ENCODE assay signal across 8 cellular contexts in genomic region chr17:42422412-42422957, GRCh38. TPM values are rescaled to one million over a fixed set of nuclear protein-coding genes. Genes with fewer than 3 reads are reported as not detected.
A peak's percentile ranks its signal among the peaks of the same experiment; 100 is the strongest.
DNase-seq lines count a peak whose midpoint lies in the region; ATAC-seq and TF ChIP-seq lines count a peak whose summit lies in the region.

No MANE protein-coding gene starts in this region.

- H4K91ac ChIP-seq in neuronal stem cell (ENCODE audit: low read depth, low read length, poor library complexity), result no peak overlapping the region

- peak overlapping the region; percentile 88 for H3K18ac ChIP-seq in neuronal stem cell (ENCODE audit: low read length)

- no peak overlapping the region for H3K27ac ChIP-seq in neuronal stem cell (replicated peaks; ENCODE audit: low read length)

- H3K4me3 ChIP-seq in fibroblast of mammary gland (ENCODE audit: control insufficient read depth, low read depth, low read length) (peak overlapping the region; percentile 98), neuronal stem cell (ENCODE audit: low read length in 2 of 2) (peak overlapping the region; percentile 46 to 91)

- peaks cover 14 to 53% (median 25%) of the 10 kb centered on the region in 3 experiments for H3K27me3 ChIP-seq in neuronal stem cell (ENCODE audit: control insufficient read depth in 3 of 3, insufficient read depth in 3 of 3, low read depth in 1 of 3, low read length in 3 of 3)

- H3K23ac ChIP-seq in neuronal stem cell (ENCODE audit: low read depth, low read length, poor library complexity), result peak overlapping the region; percentile 22

- H3K4me1 Mint-ChIP-seq in activated CD4-positive, alpha-beta T cell treated with anti-CD3 and anti-CD28 coated beads for 36 hours, result peaks cover 19% of the 10 kb centered on the region

- peaks cover 7 to 14% of the 10 kb centered on the region in 2 donors for H3K4me1 ChIP-seq in neuronal stem cell (ENCODE audit: control insufficient read depth in 2 of 2, insufficient read depth in 1 of 2, low read depth in 1 of 2, low read length in 2 of 2)

- TF ChIP-seq CTCF in fibroblast of mammary gland (conservative IDR thresholded peaks at IDR 0.05; ENCODE audit: control insufficient read depth, insufficient read depth, low read depth, low read length), result no peak

- H3K9me3 ChIP-seq in neuronal stem cell (replicated peaks in 1 of 2; ENCODE audit: control insufficient read depth in 2 of 2, insufficient read depth in 1 of 2, low read depth in 1 of 2, low read length in 2 of 2), result no peaks in the 10 kb centered on the region

- CTCF ChIA-PET in activated CD4-positive, alpha-beta T cell treated with anti-CD3 and anti-CD28 coated beads for 36 hours (lab: Charles Lee), result interaction anchor here (0.6 to 2.6 kb wide), 12 partner anchors 9 to 156 kb away, joined by 3 to 18 read pairs (median 5); no protein-coding TSS in a partner anchor

- peak; percentile 68 for DNase-seq in activated CD4-positive, alpha-beta T cell treated with anti-CD3 and anti-CD28 coated beads for 36 hours
- no peak for DNase-seq in activated CD4-positive, alpha-beta T cell treated with anti-CD3 and anti-CD28 coated beads for 1 hour
- DNase-seq in activated CD8-positive, alpha-beta memory T cell treated with anti-CD3 and anti-CD28 coated beads, Interleukin-2, amount 50 U/mL, for 4 hours, result peak; percentile 31
- DNase-seq in fibroblast of mammary gland (ENCODE audit: low read depth) (no peak), neuronal stem cell (ENCODE audit: low spot score) (no peak), iPS-NIHi7 (ENCODE audit: extremely low spot score) (no peak)

- H2BK15ac ChIP-seq in neuronal stem cell (ENCODE audit: low read length), result peak overlapping the region; percentile 19

- peak overlapping the region; percentile 11 for H2AK5ac ChIP-seq in neuronal stem cell (ENCODE audit: low read depth, low read length)

- peak overlapping the region; percentile 47 for H2BK12ac ChIP-seq in neuronal stem cell (ENCODE audit: low read length)

- H3K14ac ChIP-seq in neuronal stem cell (ENCODE audit: low read length), result peak overlapping the region; percentile 22

- peak; percentile 72 for ATAC-seq in activated CD4-positive, alpha-beta T cell treated with anti-CD3 and anti-CD28 coated beads for 36 hours
- ATAC-seq in HG02571 (IDR thresholded peaks at IDR 0.05; ENCODE audit: unreplicated experiment) (no peak), HG03432 (IDR thresholded peaks at IDR 0.05; ENCODE audit: unreplicated experiment) (no peak)

- no CpG with 5 or more reads among the region's 44 CpGs for WGBS in neuronal stem cell (ENCODE audit: extremely low coverage in 2 of 2, insufficient read length in 2 of 2, insufficient replicate concordance in 1 of 2), 2 donors

- H3K27ac Mint-ChIP-seq in activated CD4-positive, alpha-beta T cell treated with anti-CD3 and anti-CD28 coated beads for 36 hours, result peak overlapping the region; percentile 48

- peak overlapping the region; percentile 75 for H3K4me3 Mint-ChIP-seq in activated CD4-positive, alpha-beta T cell treated with anti-CD3 and anti-CD28 coated beads for 36 hours

- H2BK120ac ChIP-seq in neuronal stem cell (ENCODE audit: low read depth, low read length), result peak overlapping the region; percentile 28

- H3K4me2 ChIP-seq in neuronal stem cell (ENCODE audit: insufficient read depth, low read length, poor library complexity, severe bottlenecking), result peak overlapping the region; percentile 93

- no peaks in the 10 kb centered on the region for H3K9me3 Mint-ChIP-seq in activated CD4-positive, alpha-beta T cell treated with anti-CD3 and anti-CD28 coated beads for 36 hours (ENCODE audit: low read depth)

- H2BK5ac ChIP-seq in neuronal stem cell (ENCODE audit: low read length), result peak overlapping the region; percentile 66

- no peaks in the 10 kb centered on the region for H3K36me3 Mint-ChIP-seq in activated CD4-positive, alpha-beta T cell treated with anti-CD3 and anti-CD28 coated beads for 36 hours (ENCODE audit: low read depth)

- H3K9ac ChIP-seq in neuronal stem cell (ENCODE audit: low read depth, low read length, poor library complexity), result peak overlapping the region; percentile 95

- POLR2A ChIA-PET in activated CD4-positive, alpha-beta T cell treated with anti-CD3 and anti-CD28 coated beads for 36 hours (lab: Charles Lee), result interaction anchor here (0.5 to 1.2 kb wide), 3 partner anchors 14 to 185 kb away, joined by 3 to 5 read pairs (median 3); no protein-coding TSS in a partner anchor

- peak overlapping the region; percentile 96 for H2AFZ ChIP-seq in neuronal stem cell (ENCODE audit: low read length)

- peaks cover 26% of the 10 kb centered on the region for H3K27me3 Mint-ChIP-seq in activated CD4-positive, alpha-beta T cell treated with anti-CD3 and anti-CD28 coated beads for 36 hours

- H4K8ac ChIP-seq in neuronal stem cell (ENCODE audit: low read depth, low read length), result no peak overlapping the region

- H3K4ac ChIP-seq in neuronal stem cell (ENCODE audit: low read length), result no peak overlapping the region

- no peaks in the 10 kb centered on the region for H3K79me1 ChIP-seq in neuronal stem cell (ENCODE audit: low read depth, low read length)

- intact Hi-C loops in activated CD4-positive, alpha-beta T cell treated with anti-CD3 and anti-CD28 coated beads for 36 hours (cut with DNase I, micrococcal nuclease), result loop anchor here in 1 of 2 experiments (5.0 kb wide), 1 partner anchor 240 kb away; the partner anchor contains the start of gene KCNH4

- no peaks in the 10 kb centered on the region for H3K36me3 ChIP-seq in neuronal stem cell (replicated peaks in 1 of 2; ENCODE audit: control insufficient read depth in 2 of 2, insufficient read depth in 2 of 2, low read length in 2 of 2)

RNA-seq across cellular contexts. Expression of gene CAVIN1, which starts 0.6 kb away (rescaled TPM):
- 1 to 10 TPM; 4.2 to 4.4 TPM for total RNA-seq in activated CD4-positive, alpha-beta T cell treated with anti-CD3 and anti-CD28 coated beads for 36 hours
- 12.7 TPM for polyA plus RNA-seq in neuronal stem cell (2013, experiment 1 of 2)
- 12.6 TPM for polyA plus RNA-seq in neuronal stem cell (2013, experiment 2 of 2)

RNA-seq across cellular contexts. Expression of gene STAT3, which starts 34.2 kb away (rescaled TPM):
- 100 to 1,000 TPM; 332 to 345 TPM for total RNA-seq in activated CD4-positive, alpha-beta T cell treated with anti-CD3 and anti-CD28 coated beads for 36 hours
- polyA plus RNA-seq in neuronal stem cell (2013, experiment 1 of 2), result 31.5 TPM
- polyA plus RNA-seq in neuronal stem cell (2013, experiment 2 of 2), result 30.7 TPM

RNA-seq across cellular contexts. Expression of gene ATP6V0A1, which starts 36.2 kb away (rescaled TPM):
- 10 to 100 TPM; 13.3 to 15.9 TPM for total RNA-seq in activated CD4-positive, alpha-beta T cell treated with anti-CD3 and anti-CD28 coated beads for 36 hours
- polyA plus RNA-seq in neuronal stem cell (2013, experiment 1 of 2), result 25.0 TPM
- 27.7 TPM for polyA plus RNA-seq in neuronal stem cell (2013, experiment 2 of 2)

Comparison
In these comparisons a context has a peak if more than half of its experiments do, and no peak if none do; other contexts are left out.
1. DNase-seq: peak in activated CD4-positive, alpha-beta T cell treated with anti-CD3 and anti-CD28 coated beads for 36 hours (single experiment) and activated CD8-positive, alpha-beta memory T cell treated with anti-CD3 and anti-CD28 coated beads, Interleukin-2, amount 50 U/mL, for 4 hours (single experiment); none in activated CD4-positive, alpha-beta T cell treated with anti-CD3 and anti-CD28 coated beads for 1 hour (single experiment), fibroblast of mammary gland (single experiment), neuronal stem cell (single experiment) and iPS-NIHi7 (single experiment).